38 cellular contexts compared by ENCODE assay signal in the genomic region with DNA sequence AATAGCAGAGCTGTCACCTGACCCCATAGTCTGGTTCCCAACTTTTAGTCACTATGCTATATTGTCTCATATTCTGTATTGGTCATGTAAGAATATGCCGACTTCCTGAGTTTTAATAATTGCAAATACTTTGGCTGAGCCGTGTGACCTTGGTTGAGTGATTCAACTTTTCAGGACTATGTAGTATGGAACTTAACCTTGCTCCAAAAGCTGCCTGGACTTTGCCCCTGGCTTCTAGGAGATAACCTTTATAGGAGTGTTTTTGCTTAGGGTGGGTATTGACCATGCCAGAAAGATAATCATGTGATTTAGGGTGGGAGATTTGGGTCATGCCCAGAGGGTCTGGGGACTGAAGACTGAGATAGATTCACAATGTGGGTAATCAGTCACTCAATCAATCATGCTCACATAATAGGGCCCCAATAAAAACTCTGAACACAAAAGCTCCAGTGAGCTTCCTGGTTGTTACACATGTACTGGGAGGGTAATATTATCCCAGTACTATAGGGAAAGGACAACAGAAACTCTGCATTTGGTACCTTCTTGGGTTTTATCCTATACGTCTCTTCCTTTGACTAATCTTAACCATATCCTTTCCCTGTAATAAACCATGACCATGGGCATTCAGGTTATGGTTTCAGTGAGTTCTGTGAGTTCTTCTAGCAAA.
"Had no signal": no experiment of that assay in that cellular context is flagged by ENCODE, and none has a peak within 500 bp of the region (broad histone marks: within the 10 kb centered on the region; RNA-seq: fewer than 3 reads in every experiment).

No MANE protein-coding gene starts in this region.

- H3K4me3 Mint-ChIP-seq: activated B cell treated with CpG ODN at 0.5 μM for 24 hours; activated CD4-positive, alpha-beta memory T cell treated with anti-CD3 and anti-CD28 coated beads for 36 hours; activated CD8-positive, alpha-beta memory T cell treated with anti-CD3 and anti-CD28 coated beads, Interleukin-2, amount 10 ng/mL, durations not matched to agents 7 days and 5 days; activated CD8-positive, alpha-beta T cell treated with anti-CD3 and anti-CD28 coated beads, Interleukin-2, amount 10 ng/mL, durations not matched to agents 7 days and 5 days; activated naive CD4-positive, alpha-beta T cell treated with anti-CD3 and anti-CD28 coated beads for 36 hours; activated naive CD4-positive, alpha-beta T cell treated with anti-CD3 and anti-CD28 coated beads, Interleukin-2, amount 50 U/mL, for 24 hours; activated naive CD8-positive, alpha-beta T cell treated with anti-CD3 and anti-CD28 coated beads for 36 hours; activated naive CD8-positive, alpha-beta T cell treated with anti-CD3 and anti-CD28 coated beads, Interleukin-2, amount 50 U/mL, for 24 hours; activated T-helper 1 cell treated with anti-CD3 and anti-CD28 coated beads, Interleukin-12 subunit alpha, Interleukin-12 subunit beta, Interleukin-2, Interleukin-4 antibody, amounts not matched to agents 30 ng/mL and 10 ng/mL and 1 ng/mL, durations not matched to agents 14 hours and 24 hours and 36 hours; effector memory CD8-positive, alpha-beta T cell; T-helper 17 cell; T-helper 2 cell treated with Interferon-gamma antibody and Interleukin-4, amounts not matched to agents 5 μg/mL and 100 μg/mL, for 36 hours had no signal

- H3K36me3 ChIP-seq: adrenal gland, esophagus squamous epithelium, gastroesophageal sphincter, WERI-Rb-1 had no signal

- H3K9me3 Mint-ChIP-seq: activated naive CD4-positive, alpha-beta T cell treated with anti-CD3 and anti-CD28 coated beads, Interleukin-2, amount 50 U/mL, for 24 hours; activated T-helper 2 cell treated with anti-CD3 and anti-CD28 coated beads, Interferon-gamma antibody, Interleukin-2, Interleukin-4, amounts not matched to agents 10 μg/mL and 5 μg/mL and 100 μg/mL, durations not matched to agents 14 hours and 24 hours and 36 hours; T-helper 2 cell treated with Interferon-gamma antibody and Interleukin-4, amounts not matched to agents 5 μg/mL and 100 μg/mL, for 36 hours had no signal

- H3K4me1 ChIP-seq: adrenal gland, gastroesophageal sphincter had no signal

- H3K36me3 Mint-ChIP-seq: activated CD4-positive, alpha-beta memory T cell treated with anti-CD3 and anti-CD28 coated beads for 36 hours; activated CD8-positive, alpha-beta memory T cell treated with anti-CD3 and anti-CD28 coated beads, Interleukin-2, amount 10 ng/mL, durations not matched to agents 7 days and 5 days; activated naive CD4-positive, alpha-beta T cell treated with anti-CD3 and anti-CD28 coated beads, Interleukin-2, amount 50 U/mL, for 24 hours; activated naive CD8-positive, alpha-beta T cell treated with anti-CD3 and anti-CD28 coated beads for 36 hours had no signal

- H3K4me1 Mint-ChIP-seq: activated B cell treated with CpG ODN at 0.5 μM for 24 hours; activated CD8-positive, alpha-beta memory T cell treated with anti-CD3 and anti-CD28 coated beads, Interleukin-2, amount 10 ng/mL, durations not matched to agents 7 days and 5 days; activated naive CD4-positive, alpha-beta T cell treated with anti-CD3 and anti-CD28 coated beads, Interleukin-2, amount 50 U/mL, for 24 hours; activated naive CD8-positive, alpha-beta T cell treated with anti-CD3 and anti-CD28 coated beads for 36 hours; activated naive CD8-positive, alpha-beta T cell treated with anti-CD3 and anti-CD28 coated beads, Interleukin-2, amount 50 U/mL, for 24 hours; T-helper 17 cell had no signal

- H3K27ac ChIP-seq: adrenal gland, epithelial cell of prostate, esophagus squamous epithelium, gastroesophageal sphincter, WERI-Rb-1 had no signal

- H3K27me3 Mint-ChIP-seq: activated B cell treated with CpG ODN at 0.5 μM for 24 hours; activated CD8-positive, alpha-beta memory T cell treated with anti-CD3 and anti-CD28 coated beads, Interleukin-2, amount 10 ng/mL, durations not matched to agents 7 days and 5 days; activated naive CD8-positive, alpha-beta T cell treated with anti-CD3 and anti-CD28 coated beads for 36 hours; activated naive CD8-positive, alpha-beta T cell treated with anti-CD3 and anti-CD28 coated beads, Interleukin-2, amount 50 U/mL, for 24 hours; effector memory CD8-positive, alpha-beta T cell; T-helper 17 cell had no signal

- FAIRE-seq: colon, endometrium, endothelial cell of umbilical vein had no signal

- ATAC-seq: activated CD4-positive, CD25-positive, alpha-beta regulatory T cell treated with anti-CD3 and anti-CD28 coated beads, Interleukin-2, amount 50 U/mL, for 24 hours; activated CD8-positive, alpha-beta memory T cell treated with anti-CD3 and anti-CD28 coated beads, Interleukin-2, amount 10 ng/mL, durations not matched to agents 7 days and 5 days; activated CD8-positive, alpha-beta T cell treated with anti-CD3 and anti-CD28 coated beads, Interleukin-2, amount 10 ng/mL, durations not matched to agents 7 days and 5 days; activated naive CD8-positive, alpha-beta T cell treated with anti-CD3 and anti-CD28 coated beads, Interleukin-2, amount 50 U/mL, for 24 hours; body of pancreas; effector memory CD8-positive, alpha-beta T cell; gastroesophageal sphincter; T-helper 17 cell had no signal

- DNase-seq: activated B cell treated with CpG ODN at 0.5 μM for 24 hours; activated CD4-positive, alpha-beta memory T cell treated with anti-CD3 and anti-CD28 coated beads for 36 hours; activated CD4-positive, alpha-beta T cell treated with anti-CD3 and anti-CD28 coated beads for 48 hours; activated CD8-positive, alpha-beta memory T cell treated with anti-CD3 and anti-CD28 coated beads, Interleukin-2, amount 10 ng/mL, durations not matched to agents 7 days and 5 days; activated CD8-positive, alpha-beta memory T cell treated with anti-CD3 and anti-CD28 coated beads, Interleukin-2, amount 50 U/mL, for 4 hours; activated CD8-positive, alpha-beta T cell treated with anti-CD3 and anti-CD28 coated beads, Interleukin-2, amount 10 ng/mL, durations not matched to agents 7 days and 5 days; activated effector memory CD4-positive, alpha-beta T cell treated with anti-CD3 and anti-CD28 coated beads, Interleukin-2, amount 50 U/mL, for 16 hours; activated naive CD4-positive, alpha-beta T cell treated with anti-CD3 and anti-CD28 coated beads for 36 hours; activated naive CD8-positive, alpha-beta T cell treated with anti-CD3 and anti-CD28 coated beads for 36 hours; activated naive CD8-positive, alpha-beta T cell treated with anti-CD3 and anti-CD28 coated beads, Interleukin-2, amount 50 U/mL, for 24 hours; activated T-cell treated with anti-CD3 and anti-CD28 coated beads, Interleukin-2, amount 50 U/mL, for 1 hour; activated T-cell treated with anti-CD3 and anti-CD28 coated beads, Interleukin-2, amount 50 U/mL, for 48 hours; adrenal gland; amygdala; aorta; body of pancreas; caudate nucleus; cortex of kidney; dermis blood vessel endothelial cell; effector CD4-positive, alpha-beta T cell; effector memory CD8-positive, alpha-beta T cell; esophagus squamous epithelium; foreskin melanocyte; head of caudate nucleus; T-helper 1 cell; T-helper 17 cell; T1000 had no signal

- H3K27ac Mint-ChIP-seq: activated B cell treated with CpG ODN at 0.5 μM for 24 hours; activated CD4-positive, alpha-beta memory T cell treated with anti-CD3 and anti-CD28 coated beads for 36 hours; activated CD8-positive, alpha-beta memory T cell treated with anti-CD3 and anti-CD28 coated beads, Interleukin-2, amount 10 ng/mL, durations not matched to agents 7 days and 5 days; activated CD8-positive, alpha-beta T cell treated with anti-CD3 and anti-CD28 coated beads, Interleukin-2, amount 10 ng/mL, durations not matched to agents 7 days and 5 days; activated naive CD4-positive, alpha-beta T cell treated with anti-CD3 and anti-CD28 coated beads for 36 hours; activated naive CD4-positive, alpha-beta T cell treated with anti-CD3 and anti-CD28 coated beads, Interleukin-2, amount 50 U/mL, for 24 hours; activated naive CD8-positive, alpha-beta T cell treated with anti-CD3 and anti-CD28 coated beads for 36 hours; activated naive CD8-positive, alpha-beta T cell treated with anti-CD3 and anti-CD28 coated beads, Interleukin-2, amount 50 U/mL, for 24 hours; activated T-helper 1 cell treated with anti-CD3 and anti-CD28 coated beads, Interleukin-12 subunit alpha, Interleukin-12 subunit beta, Interleukin-2, Interleukin-4 antibody, amounts not matched to agents 30 ng/mL and 10 ng/mL and 1 ng/mL, durations not matched to agents 14 hours and 24 hours and 36 hours; activated T-helper 2 cell treated with anti-CD3 and anti-CD28 coated beads, Interferon-gamma antibody, Interleukin-2, Interleukin-4, amounts not matched to agents 10 μg/mL and 5 μg/mL and 100 μg/mL, durations not matched to agents 14 hours and 24 hours and 36 hours; effector memory CD8-positive, alpha-beta T cell; T-helper 17 cell; T-helper 2 cell treated with Interferon-gamma antibody and Interleukin-4, amounts not matched to agents 5 μg/mL and 100 μg/mL, for 36 hours had no signal

- H3K27me3 ChIP-seq: adrenal gland, body of pancreas, esophagus squamous epithelium, gastroesophageal sphincter had no signal

- H3K9me3 ChIP-seq: adrenal gland, body of pancreas, esophagus squamous epithelium, gastroesophageal sphincter had no signal

- H3K4me3 ChIP-seq: adrenal gland, body of pancreas, esophagus squamous epithelium, gastroesophageal sphincter had no signal
